8 cellular contexts compared by ENCODE assay signal in the genomic region with DNA sequence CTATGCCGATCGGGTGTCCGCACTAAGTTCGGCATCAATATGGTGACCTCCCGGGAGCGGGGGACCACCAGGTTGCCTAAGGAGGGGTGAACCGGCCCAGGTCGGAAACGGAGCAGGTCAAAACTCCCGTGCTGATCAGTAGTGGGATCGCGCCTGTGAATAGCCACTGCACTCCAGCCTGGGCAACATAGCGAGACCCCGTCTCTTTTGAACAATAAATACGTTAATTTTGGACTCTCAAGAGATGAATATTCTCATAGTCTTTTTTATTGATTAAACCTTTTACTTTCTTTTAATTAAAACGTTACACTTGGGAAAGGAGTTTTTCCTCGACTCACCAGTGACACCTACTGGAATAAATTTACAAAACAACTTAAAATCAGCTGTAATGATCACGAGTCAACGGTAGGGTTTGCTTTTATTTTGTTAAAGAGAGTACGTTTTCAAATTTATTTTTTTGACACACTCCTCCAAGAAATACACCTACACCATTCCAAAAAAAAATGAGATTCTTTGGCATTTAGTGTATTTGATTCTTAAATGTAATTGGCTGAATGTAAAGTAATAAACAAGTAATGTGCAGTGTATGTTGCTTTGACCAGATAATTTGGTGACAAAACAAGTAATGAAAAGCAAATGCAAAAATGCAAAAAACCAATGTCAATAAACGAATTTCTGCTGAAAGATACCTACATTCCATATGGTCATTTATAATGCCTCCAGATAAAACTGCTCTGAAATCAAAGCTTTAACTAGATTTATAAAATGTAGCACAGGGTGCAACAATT. TPM values are rescaled to one million over a fixed set of nuclear protein-coding genes. Genes with fewer than 3 reads are reported as not detected.
DNase-seq lines count a peak whose midpoint lies in the region; ATAC-seq and TF ChIP-seq lines count a peak whose summit lies in the region.

No MANE protein-coding gene starts in this region.

- H3K27me3 ChIP-seq in MG63 = no peaks in the 10 kb centered on the region
- H3K27me3 ChIP-seq in SJCRH30 = no peaks in the 10 kb centered on the region
- H3K27me3 ChIP-seq in ascending aorta = no peaks in the 10 kb centered on the region

- DNase-seq in GM12864 (ENCODE audit: low read depth) = no peak
- peak; percentile 52 for DNase-seq in HFF-Myc (ENCODE audit: extremely low read depth, low read depth)
- DNase-seq in MG63 = no peak
- DNase-seq in SJCRH30 = peak; percentile 58 to 76
- DNase-seq in ascending aorta (ENCODE audit: low spot score in 2 of 2) = no peak
- peak; percentile 35 for DNase-seq in left ventricle myocardium superior
- DNase-seq in retina = peak; percentile 87
- DNase-seq in cortex of kidney (lab: John Stamatoyannopoulos, UW) = no peak

- peak overlapping the region; percentile 22; the same call in 1 of the 2 replicates for H3K4me3 ChIP-seq in GM12864 (ENCODE audit: low read depth, low read length)
- H3K4me3 ChIP-seq in HFF-Myc (replicated peaks; ENCODE audit: low read depth, low read length) = peak overlapping the region; percentile 12
- H3K4me3 ChIP-seq in MG63 = peak overlapping the region; percentile 90
- peak overlapping the region; percentile 88 for H3K4me3 ChIP-seq in SJCRH30
- H3K4me3 ChIP-seq in ascending aorta = peak overlapping the region; percentile 73 to 90

- H3K27ac ChIP-seq in SJCRH30 (peak overlapping the region; percentile 92; the same call in 1 of the 2 replicates), ascending aorta (peak overlapping the region; percentile 78 to 93)

- H3K9me3 ChIP-seq in MG63 (no peaks in the 10 kb centered on the region), SJCRH30 (replicated peaks) (no peaks in the 10 kb centered on the region), ascending aorta (no peaks in the 10 kb centered on the region)

- intact Hi-C loops in ascending aorta (cut with DNase I) (loop anchor here (2.0 to 5.0 kb wide), 2 partner anchors 34 to 105 kb away; a partner anchor contains a TSS), left ventricle myocardium superior (cut with micrococcal nuclease) (no loop called here)

- peak; percentile 33 for ATAC-seq in left ventricle myocardium superior

- H3K4me1 ChIP-seq in SJCRH30 (no peaks in the 10 kb centered on the region), ascending aorta (peaks cover 4 to 16% of the 10 kb centered on the region in 2 donors)

- peaks cover 43% of the 10 kb centered on the region for H3K36me3 ChIP-seq in MG63
- H3K36me3 ChIP-seq in SJCRH30 = peaks cover 32% of the 10 kb centered on the region
- H3K36me3 ChIP-seq in ascending aorta = peaks cover 15 to 25% of the 10 kb centered on the region in 2 donors

- TF ChIP-seq CTCF in GM12864 (IDR thresholded peaks at IDR 0.05; ENCODE audit: low read depth, low read length, missing control alignments) = peak; percentile 73
- TF ChIP-seq CTCF in HFF-Myc (IDR thresholded peaks at IDR 0.05; ENCODE audit: low read depth, low read length, missing control alignments) = peak; percentile 48
- peak; percentile 67 to 89 (median 77) for TF ChIP-seq CTCF in ascending aorta (IDR thresholded peaks at IDR 0.05)

RNA-seq across cellular contexts. Expression of a gene that starts 0.7 kb away (rescaled TPM):
- total RNA-seq in MG63 (2014; rRNA removed; shearing (Covaris generic); ENCODE audit: low replicate concordance) = 1,690 and 2,087 TPM in 2 replicates
- total RNA-seq in SJCRH30 (2014; rRNA removed; shearing (Covaris generic)) = 2,114 and 2,463 TPM in 2 replicates
- total RNA-seq in ascending aorta = 2,262 TPM
- 791 TPM for total RNA-seq in left ventricle myocardium superior

RNA-seq across cellular contexts. Expression of a gene that starts 11.9 kb away (rescaled TPM):
- total RNA-seq in MG63 (2014; rRNA removed; shearing (Covaris generic); ENCODE audit: low replicate concordance) = 33.3 and 51.5 TPM in 2 replicates
- total RNA-seq in SJCRH30 (2014; rRNA removed; shearing (Covaris generic)) = 54.5 and 60.8 TPM in 2 replicates
- not detected for total RNA-seq in ascending aorta
- total RNA-seq in left ventricle myocardium superior = 5.8 TPM

RNA-seq across cellular contexts. Expression of a gene that starts 33.6 kb away (rescaled TPM):
- 110 and 159 TPM in 2 replicates for total RNA-seq in MG63 (2014; rRNA removed; shearing (Covaris generic); ENCODE audit: low replicate concordance)
- total RNA-seq in SJCRH30 (2014; rRNA removed; shearing (Covaris generic)) = 268 and 271 TPM in 2 replicates
- total RNA-seq in ascending aorta (21.3 TPM), left ventricle myocardium superior (149 TPM)

RNA-seq across cellular contexts. Expression of a gene that starts 33.7 kb away (rescaled TPM):
- 39.1 and 42.2 TPM in 2 replicates for total RNA-seq in MG63 (2014; rRNA removed; shearing (Covaris generic); ENCODE audit: low replicate concordance)
- total RNA-seq in SJCRH30 (2014; rRNA removed; shearing (Covaris generic)) = 72.0 and 72.8 TPM in 2 replicates
- total RNA-seq in ascending aorta (37.4 TPM), left ventricle myocardium superior (9.6 TPM)

RNA-seq across cellular contexts. Expression of a gene that starts 48.2 kb away (rescaled TPM):
- total RNA-seq in MG63 (2014; rRNA removed; shearing (Covaris generic); ENCODE audit: low replicate concordance) = 9.2 and 11.6 TPM in 2 replicates
- 20.6 and 22.2 TPM in 2 replicates for total RNA-seq in SJCRH30 (2014; rRNA removed; shearing (Covaris generic))
- total RNA-seq in ascending aorta (14.0 TPM), left ventricle myocardium superior (6.8 TPM)

Comparison
In these comparisons a context has a peak if more than half of its experiments do, and no peak if none do; other contexts are left out.
1. DNase-seq: peak in HFF-Myc (single experiment), SJCRH30 (2 of 2), left ventricle myocardium superior (single experiment) and retina (single experiment); none in GM12864 (single experiment), MG63 (single experiment), ascending aorta (0 of 2) and cortex of kidney (single experiment).
2. H3K4me3 ChIP-seq: peak in every context shown above with its lines; median percentile 90 in MG63; 88 in SJCRH30; 82 in ascending aorta; 22 in GM12864; 12 in HFF-Myc.
3. Peak in every context shown above with its lines, with median percentiles within 50 percentile points of each other: CTCF ChIP-seq.